ENCODE assay signal across 18 cellular contexts in genomic region chr12:13170892-13171490, GRCh38. TPM values are rescaled to one million over a fixed set of nuclear protein-coding genes. Genes with fewer than 3 reads are reported as not detected.
DNase-seq lines count a peak whose midpoint lies in the region; ATAC-seq and TF ChIP-seq lines count a peak whose summit lies in the region.
"Had no signal": no experiment of that assay in that cellular context is flagged by ENCODE, and none has a peak within 500 bp of the region (broad histone marks: within the 10 kb centered on the region; RNA-seq: fewer than 3 reads in every experiment).

No MANE protein-coding gene starts in this region.

- peak; percentile 21 for DNase-seq in GM03348 (ENCODE audit: low spot score)
- DNase-seq in RWPE2 (ENCODE audit: low spot score), result no peak
- no peak for DNase-seq in left lobe of liver (ENCODE audit: low spot score)
- DNase-seq in COLO668 (lab: John Stamatoyannopoulos, UW; ENCODE audit: unreplicated experiment), result no peak
- DNase-seq: activated CD4-positive, alpha-beta T cell treated with anti-CD3 and anti-CD28 coated beads for 1 hour; body of pancreas; effector memory CD4-positive, alpha-beta T cell; Karpas-422; left ventricle myocardium superior; NCI-H1092; NCI-H2081; RPMI8226; spleen had no signal

- TF ChIP-seq CTCF in RWPE2 (IDR thresholded peaks at IDR 0.05; ENCODE audit: poor library complexity, severe bottlenecking), result no peak

- peaks cover 58% of the 10 kb centered on the region for H3K4me1 ChIP-seq in RWPE2 (ENCODE audit: insufficient read depth, poor library complexity, severe bottlenecking)
- H3K4me1 ChIP-seq in subcutaneous abdominal adipose tissue (ENCODE audit: control insufficient read depth in 5 of 5, insufficient read depth in 5 of 5, low read length in 5 of 5), result peaks cover 13 to 60% (median 55%) of the 10 kb centered on the region in 5 donors
- H3K4me1 ChIP-seq: body of pancreas had no signal

- H3K36me3 ChIP-seq in RWPE2 (ENCODE audit: low read depth), result no peaks in the 10 kb centered on the region
- no peaks in the 10 kb centered on the region for H3K36me3 ChIP-seq in subcutaneous abdominal adipose tissue (ENCODE audit: control insufficient read depth in 5 of 5, insufficient read depth in 5 of 5, low read length in 5 of 5)
- H3K36me3 ChIP-seq: esophagus muscularis mucosa, spleen had no signal

- no peaks in the 10 kb centered on the region for H3K27me3 ChIP-seq in RWPE2 (ENCODE audit: insufficient read depth, poor library complexity, severe bottlenecking)
- peaks cover 0 to 3% (median 0%) of the 10 kb centered on the region in 5 donors for H3K27me3 ChIP-seq in subcutaneous abdominal adipose tissue (ENCODE audit: control insufficient read depth in 5 of 5, insufficient read depth in 4 of 5, low read length in 5 of 5)
- H3K27me3 ChIP-seq: body of pancreas, spleen had no signal

- ATAC-seq in RWPE2 (ENCODE audit: low read depth) (no peak), left lobe of liver (peak; percentile 61), HG03442 (IDR thresholded peaks at IDR 0.05; ENCODE audit: unreplicated experiment) (no peak), HG03159 (IDR thresholded peaks at IDR 0.05; ENCODE audit: unreplicated experiment) (no peak), GM18519 (IDR thresholded peaks at IDR 0.05; ENCODE audit: low FRiP score, unreplicated experiment) (no peak)
- ATAC-seq: left ventricle myocardium superior had no signal

- peak overlapping the region in 1 of 5 donors; percentile 7 for H3K9ac ChIP-seq in subcutaneous abdominal adipose tissue (ENCODE audit: low read length in 5 of 5)

- H3K4me3 ChIP-seq in RWPE2 (ENCODE audit: severe bottlenecking) (no peak overlapping the region), subcutaneous abdominal adipose tissue (ENCODE audit: low read depth in 1 of 5, low read length in 5 of 5) (no peak overlapping the region)
- H3K4me3 ChIP-seq: body of pancreas, esophagus muscularis mucosa, spleen had no signal

- H3K27ac ChIP-seq in RWPE2 (ENCODE audit: poor library complexity, severe bottlenecking) (peak overlapping the region; percentile 83), subcutaneous abdominal adipose tissue (ENCODE audit: low read depth, low read length) (peak overlapping the region; percentile 88)
- H3K27ac ChIP-seq: body of pancreas, esophagus muscularis mucosa, spleen had no signal

- H3K9me3 ChIP-seq in RWPE2 (ENCODE audit: severe bottlenecking) (no peaks in the 10 kb centered on the region), subcutaneous abdominal adipose tissue (ENCODE audit: control insufficient read depth in 5 of 5, low read length in 5 of 5) (peaks cover 0 to 5% (median 0%) of the 10 kb centered on the region in 5 donors)
- H3K9me3 ChIP-seq: body of pancreas, esophagus muscularis mucosa had no signal

RNA-seq across cellular contexts. Expression of gene EMP1, which starts 25.5 kb away (rescaled TPM):
- 11.6 TPM for total RNA-seq in left lobe of liver
